In genomic region chr6:170473801-170474200, GRCh38 we compare ENCODE assay signal across 15 cellular contexts.
"Had no signal": no experiment of that assay in that cellular context is flagged by ENCODE, and none has a peak within 500 bp of the region (broad histone marks: within the 10 kb centered on the region; RNA-seq: fewer than 3 reads in every experiment).

No MANE protein-coding gene starts in this region.

- H3K36me3 ChIP-seq: MG63, SJSA1 had no signal

- FAIRE-seq: RCC 7860 had no signal

- DNase-seq: Karpas-422, KG1, MG63, NCI-H1417 treated with DMSO at 0.1 percent for 48 hours, NCI-H1930, NCI-H2081, NCI-H2107, NCI-H2227 treated with DMSO at 0.1 percent for 48 hours, Right ventricle myocardium superior, SIG-M5, SK-N-SH, SW 1271, T-cell had no signal

- H3K4me3 ChIP-seq: MG63, SJSA1 had no signal

- H3K4me2 ChIP-seq: SK-N-SH had no signal

- H3K27ac ChIP-seq: SJSA1 had no signal

- H3K9me3 ChIP-seq: MG63, SJSA1, SK-N-SH had no signal

- H3K4me1 Mint-ChIP-seq: T-cell had no signal

- H3K4me3 Mint-ChIP-seq: T-cell had no signal

- H3K27me3 ChIP-seq: MG63 had no signal

- H3K4me1 ChIP-seq: SJSA1 had no signal

- H3K27ac Mint-ChIP-seq: T-cell had no signal

- H3K9ac ChIP-seq: SK-N-SH had no signal

- H3K9me3 Mint-ChIP-seq: T-cell had no signal

- ATAC-seq: T-cell had no signal

- H3K36me3 Mint-ChIP-seq: T-cell had no signal
